Comparison of ENCODE assay signal across 8 cellular contexts in genomic region chr7:50304158-50304910, GRCh38. TPM values are rescaled to one million over a fixed set of nuclear protein-coding genes. Genes with fewer than 3 reads are reported as not detected.
A peak's percentile ranks its signal among the peaks of the same experiment; 100 is the strongest.
DNase-seq lines count a peak whose midpoint lies in the region; ATAC-seq and TF ChIP-seq lines count a peak whose summit lies in the region.

IKZF1 (plus strand) TSS chr7:50304716; CDS start chr7:50319062, 14,346 bp downstream.

- H4K20me1 ChIP-seq in BLaER1 treated with 17β-estradiol and CSF1 and Interleukin-3, amounts not matched to agents 10 nM and 100 nM = peaks cover 0 to 24% (median 11%) of the 10 kb centered on the region in 11 experiments; a peak in 11 of 22 replicates

- peak within 1 kb of the TSS; percentile 96 for H3K27ac Mint-ChIP-seq in activated B cell treated with CpG ODN at 0.5 μM for 24 hours

- TF ChIP-seq POLR2A in stomach (IDR thresholded peaks at IDR 0.05) = no peak

- H3K36me3 ChIP-seq in BLaER1 treated with 17β-estradiol and CSF1 and Interleukin-3, amounts not matched to agents 10 nM and 100 nM = peaks cover 0 to 6% (median 0%) of the 10 kb centered on the region in 11 experiments; a peak in 2 of 22 replicates
- H3K36me3 ChIP-seq in duodenal mucosa (ENCODE audit: control insufficient read depth in 1 of 2, insufficient read depth in 2 of 2, low read length in 2 of 2) (no peaks in the 10 kb centered on the region), mesodermal cell (ENCODE audit: control insufficient read depth, insufficient read depth, low read length) (no peaks in the 10 kb centered on the region), stomach (no peaks in the 10 kb centered on the region)

- peak within 1 kb of the TSS; percentile 90 to 99 (median 95) for H3K27ac ChIP-seq in BLaER1 treated with 17β-estradiol and CSF1 and Interleukin-3, amounts not matched to agents 10 nM and 100 nM
- H3K27ac ChIP-seq in HL-60 (replicated peaks) = peak within 1 kb of the TSS; percentile 87
- peak within 1 kb of the TSS; percentile 53 for H3K27ac ChIP-seq in duodenal mucosa (ENCODE audit: low read depth, low read length)
- no peak within 1 kb of the TSS for H3K27ac ChIP-seq in mesodermal cell (ENCODE audit: low read depth, low read length, severe bottlenecking)
- H3K27ac ChIP-seq in stomach = peak within 1 kb of the TSS; percentile 70 to 88 (median 77)

- H3K9me3 ChIP-seq in BLaER1 treated with 17β-estradiol and CSF1 and Interleukin-3, amounts not matched to agents 10 nM and 100 nM (replicated peaks in 1 of 11) = no peaks in the 10 kb centered on the region
- H3K9me3 ChIP-seq in duodenal mucosa (ENCODE audit: control insufficient read depth in 1 of 2, low read length in 2 of 2) = no peaks in the 10 kb centered on the region
- H3K9me3 ChIP-seq in mesodermal cell (ENCODE audit: control insufficient read depth, low read length) = no peaks in the 10 kb centered on the region
- H3K9me3 ChIP-seq in stomach = no peaks in the 10 kb centered on the region

- 0 to 1% methylated on average over 64 to 84 of the region's 102 CpGs for WGBS in mesodermal cell (ENCODE audit: insufficient coverage in 2 of 2), 2 experiments
- WGBS in stomach, 5 donors = 0 to 1% (median 1%) methylated on average over 32 to 102 of the region's 102 CpGs

- H3K27me3 Mint-ChIP-seq in activated B cell treated with CpG ODN at 0.5 μM for 24 hours = no peaks in the 10 kb centered on the region

- peaks cover 33% of the 10 kb centered on the region for H3K36me3 Mint-ChIP-seq in activated B cell treated with CpG ODN at 0.5 μM for 24 hours (ENCODE audit: low read depth)

- H3K9me3 Mint-ChIP-seq in activated B cell treated with CpG ODN at 0.5 μM for 24 hours = no peaks in the 10 kb centered on the region

- TF ChIP-seq EP300 in stomach (IDR thresholded peaks at IDR 0.05) = no peak

- intact Hi-C loops in activated B cell treated with CpG ODN at 0.5 μM for 24 hours (cut with micrococcal nuclease) = loop anchor here (1.0 to 2.0 kb wide), 2 partner anchors 106 to 212 kb away; no protein-coding TSS in a partner anchor
- intact Hi-C loops in stomach (cut with DNase I; ENCODE audit: low total_unique reads) = no loop called here

- H3K4me2 ChIP-seq in BLaER1 treated with 17β-estradiol and CSF1 and Interleukin-3, amounts not matched to agents 10 nM and 100 nM = peak within 1 kb of the TSS; percentile 86 to 99 (median 94)

- TF ChIP-seq CTCF in HL-60 (IDR thresholded peaks at IDR 0.05; ENCODE audit: insufficient read depth, low read length) (no peak), activated B cell treated with CpG ODN at 0.5 μM for 24 hours (IDR thresholded peaks at IDR 0.05) (no peak), stomach (IDR thresholded peaks at IDR 0.05) (no peak)

- POLR2A ChIA-PET in activated B cell treated with CpG ODN at 0.5 μM for 24 hours (lab: Charles Lee) = interaction anchor here (0.7 to 11.8 kb wide), 22 partner anchors 11 to 157 kb away, joined by 3 to 257 read pairs (median 8); no protein-coding TSS in a partner anchor

- H3K27me3 ChIP-seq in BLaER1 treated with 17β-estradiol and CSF1 and Interleukin-3, amounts not matched to agents 10 nM and 100 nM = no peaks in the 10 kb centered on the region
- H3K27me3 ChIP-seq in HL-60 (ENCODE audit: insufficient read depth, poor library complexity, severe bottlenecking) = no peaks in the 10 kb centered on the region
- peaks cover 13% of the 10 kb centered on the region in 2 donors for H3K27me3 ChIP-seq in duodenal mucosa (ENCODE audit: control insufficient read depth in 1 of 2, insufficient read depth in 2 of 2, low read length in 2 of 2)
- peaks cover 0 to 71% (median 33%) of the 10 kb centered on the region in 3 donors for H3K27me3 ChIP-seq in stomach

- peak within 1 kb of the TSS; percentile 83 to 97 (median 88) for H3K4me3 ChIP-seq in BLaER1 treated with 17β-estradiol and CSF1 and Interleukin-3, amounts not matched to agents 10 nM and 100 nM
- H3K4me3 ChIP-seq in HL-60 (replicated peaks; ENCODE audit: insufficient read depth, low read length) (peak within 1 kb of the TSS; percentile 73), duodenal mucosa (ENCODE audit: low read depth in 1 of 2, low read length in 2 of 2) (peak within 1 kb of the TSS; percentile 60 to 69), mesodermal cell (ENCODE audit: extremely low read depth, insufficient read depth, low read length, poor library complexity, severe bottlenecking) (peak within 1 kb of the TSS; percentile 52), stomach (peak within 1 kb of the TSS; percentile 45 to 65 (median 55))

- H3K4me3 Mint-ChIP-seq in activated B cell treated with CpG ODN at 0.5 μM for 24 hours = peak within 1 kb of the TSS; percentile 100

- peaks cover 43 to 53% (median 46%) of the 10 kb centered on the region in 10 experiments for H3K4me1 ChIP-seq in BLaER1 treated with 17β-estradiol and CSF1 and Interleukin-3, amounts not matched to agents 10 nM and 100 nM
- peaks cover 0 to 7% of the 10 kb centered on the region in 2 donors for H3K4me1 ChIP-seq in duodenal mucosa (ENCODE audit: control insufficient read depth in 1 of 2, insufficient read depth in 2 of 2, low read length in 2 of 2)
- H3K4me1 ChIP-seq in mesodermal cell (ENCODE audit: control insufficient read depth, insufficient read depth, low read length, poor library complexity, severe bottlenecking) = peaks cover 7% of the 10 kb centered on the region
- H3K4me1 ChIP-seq in stomach = peaks cover 0 to 18% (median 12%) of the 10 kb centered on the region in 4 donors

- peak; percentile 85 to 96 for DNase-seq in HL-60 (ENCODE audit: low read depth in 1 of 2, low spot score in 1 of 2)
- peak; percentile 72 for DNase-seq in activated B cell treated with CpG ODN at 0.5 μM for 24 hours
- peak; percentile 65 for DNase-seq in stomach
- no peak for DNase-seq in NCI-H1417 treated with DMSO at 0.1 percent for 48 hours (lab: John Stamatoyannopoulos, UW)

- ATAC-seq in GM19438 (IDR thresholded peaks at IDR 0.05; ENCODE audit: low read depth, unreplicated experiment) = peak; percentile 38
- peak; percentile 44 for ATAC-seq in activated B cell treated with CpG ODN at 0.5 μM for 24 hours (ENCODE audit: low read depth)

- CTCF ChIA-PET in activated B cell treated with CpG ODN at 0.5 μM for 24 hours (lab: Charles Lee) = interaction anchor here (0.8 to 6.3 kb wide), 10 partner anchors 9 to 148 kb away, joined by 3 to 49 read pairs (median 5); no protein-coding TSS in a partner anchor

- peak within 1 kb of the TSS; percentile 91 to 98 (median 94) for H3K9ac ChIP-seq in BLaER1 treated with 17β-estradiol and CSF1 and Interleukin-3, amounts not matched to agents 10 nM and 100 nM
- peak within 1 kb of the TSS; percentile 57 to 66 for H3K9ac ChIP-seq in duodenal mucosa (ENCODE audit: low read depth in 1 of 2, low read length in 2 of 2)

- H3K4me1 Mint-ChIP-seq in activated B cell treated with CpG ODN at 0.5 μM for 24 hours = peaks cover 53% of the 10 kb centered on the region

RNA-seq across cellular contexts. Expression of gene IKZF1, which starts in this region (rescaled TPM):
- total RNA-seq in activated B cell treated with CpG ODN at 0.5 μM for 24 hours (301 and 325 TPM in 2 replicates), stomach (100 to 1,000 TPM in 1 of 5 donors, 10 to 100 TPM in 3, 1 to 10 TPM in 1; 4.5 to 139 (median 14.0) TPM)
- polyA plus RNA-seq in mesodermal cell (2013, experiment 1 of 2) = 1.7 TPM
- 1.1 TPM for polyA plus RNA-seq in mesodermal cell (2013, experiment 2 of 2)
- 1 to 10 TPM; 1.5 to 6.4 (median 1.8) TPM for polyA plus RNA-seq in stomach
